Comparison of ENCODE assay signal across 17 cellular contexts in the genomic region with DNA sequence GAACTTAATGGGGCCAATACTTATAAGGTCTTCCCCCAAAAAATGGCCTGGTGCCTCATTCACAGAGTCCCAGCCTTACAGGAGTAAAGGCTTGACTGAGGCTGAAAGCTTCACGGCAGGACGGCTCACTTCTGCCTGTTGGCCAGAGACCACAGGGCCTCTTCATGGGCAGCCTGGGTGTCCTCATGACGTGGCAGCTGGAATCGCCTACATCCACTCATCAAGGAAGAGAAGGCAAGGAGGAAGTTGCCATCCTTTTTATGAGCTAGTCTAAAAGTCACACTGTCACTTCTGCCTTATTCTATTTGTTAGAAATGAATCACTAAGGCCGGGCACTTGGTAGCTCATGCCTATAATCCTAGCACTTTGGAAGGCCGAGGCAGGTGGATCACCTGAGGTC.
A peak's percentile ranks its signal among the peaks of the same experiment; 100 is the strongest.
DNase-seq lines count a peak whose midpoint lies in the region; ATAC-seq and TF ChIP-seq lines count a peak whose summit lies in the region.
"Had no signal": no experiment of that assay in that cellular context is flagged by ENCODE, and none has a peak within 500 bp of the region (broad histone marks: within the 10 kb centered on the region; RNA-seq: fewer than 3 reads in every experiment).

No MANE protein-coding gene starts in this region.

- H3K9me3 ChIP-seq in esophagus muscularis mucosa (no peaks in the 10 kb centered on the region), heart right ventricle (no peaks in the 10 kb centered on the region)

- 97% methylated on average over 5 of the region's 6 CpGs for WGBS in esophagus muscularis mucosa
- 91 to 95% methylated on average over 6 of the region's 6 CpGs for WGBS in heart right ventricle, 2 donors

- no peak overlapping the region for H3K4me3 ChIP-seq in esophagus muscularis mucosa
- H3K4me3 ChIP-seq in heart right ventricle: no peak overlapping the region

- no peaks in the 10 kb centered on the region for H3K9me3 Mint-ChIP-seq in chondrocyte (ENCODE audit: low read depth)
- H3K9me3 Mint-ChIP-seq: CD8-positive, alpha-beta T cell had no signal

- no peaks in the 10 kb centered on the region for H3K36me3 Mint-ChIP-seq in chondrocyte (ENCODE audit: low read depth)
- H3K36me3 Mint-ChIP-seq: CD8-positive, alpha-beta T cell had no signal

- no peak for TF ChIP-seq CTCF in esophagus muscularis mucosa (IDR thresholded peaks at IDR 0.05)
- TF ChIP-seq CTCF in heart right ventricle (IDR thresholded peaks at IDR 0.05): no peak
- no peak for TF ChIP-seq CTCF in chondrocyte (IDR thresholded peaks at IDR 0.05)

- DNase-seq in SIG-M5 treated with dmso at 0.1 percent for 504 hours (lab: John Stamatoyannopoulos, UW; ENCODE audit: unreplicated experiment) (peak; percentile 10), SIG-M5 (lab: John Stamatoyannopoulos, UW) (no peak), NOMO-1 treated with dmso at 0.1 percent for 144 hours (lab: John Stamatoyannopoulos, UW; ENCODE audit: unreplicated experiment) (peak; percentile 38), esophagus muscularis mucosa (ENCODE audit: extremely low spot score) (peak; percentile 37), heart right ventricle (no peak), chondrocyte (ENCODE audit: low spot score) (no peak), putamen (ENCODE audit: low spot score) (no peak)
- DNase-seq: CD8-positive, alpha-beta T cell; DMS79 treated with DMSO at 0.1 percent for 48 hours; GOT3; KG1; NCI-H2081 treated with DMSO at 0.1 percent for 48 hours; NCI-H510A treated with DMSO at 0.1 percent for 48 hours; SHP77 treated with DMSO at 0.1 percent for 48 hours had no signal

- H3K27ac ChIP-seq in esophagus muscularis mucosa (replicated peaks in 1 of 4) (no peak overlapping the region), heart right ventricle (no peak overlapping the region)
- H3K27ac ChIP-seq: 22Rv1 had no signal

- ATAC-seq in GM18858 (IDR thresholded peaks at IDR 0.05; ENCODE audit: unreplicated experiment) (no peak), heart right ventricle (no peak)
- ATAC-seq: CD8-positive, alpha-beta T cell had no signal

- peaks cover 12% of the 10 kb centered on the region for H3K4me1 Mint-ChIP-seq in chondrocyte (ENCODE audit: low read depth)

- no peak overlapping the region for H3K4me3 Mint-ChIP-seq in chondrocyte (ENCODE audit: unreplicated experiment)
- H3K4me3 Mint-ChIP-seq: B cell; CD8-positive, alpha-beta T cell had no signal

- intact Hi-C loops in esophagus muscularis mucosa (cut with DNase I): no loop called here
- intact Hi-C loops in heart right ventricle (cut with DNase I): no loop called here

- H3K4me1 ChIP-seq in esophagus muscularis mucosa (peaks cover 0 to 5% (median 0%) of the 10 kb centered on the region in 4 donors), heart right ventricle (peaks cover 0 to 4% (median 0%) of the 10 kb centered on the region in 9 donors)

- H3K36me3 ChIP-seq in esophagus muscularis mucosa (no peaks in the 10 kb centered on the region), heart right ventricle (no peaks in the 10 kb centered on the region)

- no peak for TF ChIP-seq POLR2A in esophagus muscularis mucosa (IDR thresholded peaks at IDR 0.05; ENCODE audit: low read depth)

- H3K27me3 Mint-ChIP-seq in chondrocyte (ENCODE audit: low read depth): peaks cover 26% of the 10 kb centered on the region
- H3K27me3 Mint-ChIP-seq: B cell had no signal

- H3K27me3 ChIP-seq in esophagus muscularis mucosa (no peaks in the 10 kb centered on the region), heart right ventricle (no peaks in the 10 kb centered on the region)

- H3K27ac Mint-ChIP-seq in chondrocyte (ENCODE audit: unreplicated experiment): no peak overlapping the region
- H3K27ac Mint-ChIP-seq: B cell; CD8-positive, alpha-beta T cell had no signal

- TF ChIP-seq EP300 in esophagus muscularis mucosa (IDR thresholded peaks at IDR 0.05): no peak

Comparison
In these comparisons a context has a peak if more than half of its experiments do, and no peak if none do; other contexts are left out.
1. DNase-seq: peak in SIG-M5 treated with dmso at 0.1 percent for 504 hours (single experiment), NOMO-1 treated with dmso at 0.1 percent for 144 hours (single experiment) and esophagus muscularis mucosa (single experiment); none in SIG-M5 (single experiment), heart right ventricle (0 of 2), chondrocyte (single experiment) and putamen (single experiment).